In genomic region chr17:73519621-73520368, GRCh38 we compare ENCODE assay signal across 25 cellular contexts.
"Had no signal": no experiment of that assay in that cellular context is flagged by ENCODE, and none has a peak within 500 bp of the region (broad histone marks: within the 10 kb centered on the region; RNA-seq: fewer than 3 reads in every experiment).

No MANE protein-coding gene starts in this region.

- DNase-seq: activated CD4-positive, alpha-beta T cell treated with anti-CD3 and anti-CD28 coated beads for 4 hours; activated CD4-positive, alpha-beta T cell treated with anti-CD3 and anti-CD28 coated beads, Interleukin-2, amount 50 U/mL, for 48 hours; activated CD8-positive, alpha-beta memory T cell treated with anti-CD3 and anti-CD28 coated beads for 24 hours; activated effector memory CD4-positive, alpha-beta T cell treated with anti-CD3 and anti-CD28 coated beads, Interleukin-2, amount 50 U/mL, for 16 hours; activated naive CD4-positive, alpha-beta T cell treated with anti-CD3 and anti-CD28 coated beads, Interleukin-2, amount 10 ng/mL, durations not matched to agents 7 days and 5 days; activated naive CD8-positive, alpha-beta T cell treated with anti-CD3 and anti-CD28 coated beads, Interleukin-2, amount 10 ng/mL, durations not matched to agents 7 days and 5 days; brain microvascular endothelial cell; dorsolateral prefrontal cortex; effector memory CD4-positive, alpha-beta T cell; erythroblast; gastrocnemius medialis; glutamatergic neuron; left ventricle myocardium superior; occipital lobe; stimulated activated CD4-positive, alpha-beta T cell treated with anti-CD3 and anti-CD28 coated beads, Interleukin-4, amount 100 ng/mL, for 24 hours; stimulated activated naive CD8-positive, alpha-beta T cell treated with anti-CD3 and anti-CD28 coated beads, Interleukin-15, amount 100 ng/mL, for 72 hours; substantia nigra; T-helper 9 cell; upper lobe of right lung had no signal

- H3K27me3 ChIP-seq: ascending aorta, brain microvascular endothelial cell, gastrocnemius medialis, upper lobe of right lung had no signal

- H3K4me1 ChIP-seq: ascending aorta, gastrocnemius medialis, upper lobe of right lung had no signal

- H3K4me3 ChIP-seq: ascending aorta, coronary artery, dorsolateral prefrontal cortex, gastrocnemius medialis, skin epidermis, upper lobe of right lung had no signal

- H3K27ac ChIP-seq: ascending aorta, brain microvascular endothelial cell, coronary artery, dorsolateral prefrontal cortex, gastrocnemius medialis, skin epidermis, upper lobe of right lung, VCaP had no signal

- H3K36me3 ChIP-seq: ascending aorta, brain microvascular endothelial cell, gastrocnemius medialis, upper lobe of right lung had no signal

- H3K9me3 ChIP-seq: ascending aorta, gastrocnemius medialis, upper lobe of right lung had no signal

- ATAC-seq: gastrocnemius medialis; left ventricle myocardium superior; sciatic nerve; stimulated activated effector memory CD8-positive, alpha-beta T cell treated with anti-CD3 and anti-CD28 coated beads, Interleukin-12 subunit alpha, Interleukin-12 subunit beta, amount 100 ng/mL, for 72 hours; stimulated activated naive CD8-positive, alpha-beta T cell treated with anti-CD3 and anti-CD28 coated beads, Interleukin-15, amount 100 ng/mL, for 72 hours; upper lobe of right lung had no signal
